Comparison of ENCODE assay signal across 27 cellular contexts in the genomic region with DNA sequence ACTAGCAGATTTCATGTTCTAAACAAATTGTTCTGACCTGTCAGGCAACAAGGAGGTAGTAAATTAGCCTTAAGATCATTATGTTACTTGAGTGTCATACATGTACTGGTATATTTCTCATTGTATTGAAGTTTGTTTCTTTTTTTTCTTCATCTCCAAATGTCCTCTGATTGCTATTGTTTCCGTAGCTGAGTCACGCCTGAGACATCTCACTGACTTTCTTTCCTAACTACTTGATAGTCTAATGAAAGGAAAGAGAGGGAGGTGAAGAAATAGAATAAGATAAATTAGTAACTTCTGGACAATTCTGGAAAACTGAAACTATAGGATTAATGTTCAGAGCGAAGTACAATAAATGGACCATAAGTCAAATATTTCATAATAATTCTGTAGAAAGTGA.
"Had no signal": no experiment of that assay in that cellular context is flagged by ENCODE, and none has a peak within 500 bp of the region (broad histone marks: within the 10 kb centered on the region; RNA-seq: fewer than 3 reads in every experiment).

No MANE protein-coding gene starts in this region.

- H3K27ac Mint-ChIP-seq: effector memory CD8-positive, alpha-beta T cell; mesothelial cell of epicardium; naive B cell; natural killer cell treated with Interleukin-12 subunit alpha and Interleukin-12 subunit beta and Interleukin-15 and Interleukin-18, amount 100 ng/mL, for 72 hours; neural progenitor cell; progenitor cell of endocrine pancreas; stimulated activated effector memory CD8-positive, alpha-beta T cell treated with anti-CD3 and anti-CD28 coated beads, Interleukin-12 subunit alpha, Interleukin-12 subunit beta, amount 100 ng/mL, for 72 hours had no signal

- H3K4me3 Mint-ChIP-seq: effector memory CD8-positive, alpha-beta T cell; mesothelial cell of epicardium; naive B cell; natural killer cell treated with Interleukin-12 subunit alpha and Interleukin-12 subunit beta and Interleukin-15 and Interleukin-18, amount 100 ng/mL, for 72 hours; neural progenitor cell; stimulated activated effector memory CD8-positive, alpha-beta T cell treated with anti-CD3 and anti-CD28 coated beads, Interleukin-12 subunit alpha, Interleukin-12 subunit beta, amount 100 ng/mL, for 72 hours had no signal

- DNase-seq: cortex of kidney; effector memory CD8-positive, alpha-beta T cell; foreskin fibroblast; gastrocnemius medialis; head of caudate nucleus; kidney; left cardiac atrium; left lung; mesenchymal stem cell; mucosa of descending colon; naive B cell; right cardiac atrium; sigmoid colon; stimulated activated CD4-positive, alpha-beta T cell treated with anti-CD3 and anti-CD28 coated beads, Interleukin-2, amount 100 ng/mL, for 24 hours; stimulated activated CD4-positive, alpha-beta T cell treated with anti-CD3 and anti-CD28 coated beads, Interleukin-4, amount 100 ng/mL, for 24 hours; stimulated activated naive CD4-positive, alpha-beta T cell treated with Interleukin-2 at 50 U/mL for 16 hours; stomach; thyroid gland; trophoblast cell had no signal

- H3K36me3 Mint-ChIP-seq: naive B cell; neural progenitor cell; stimulated activated effector memory CD8-positive, alpha-beta T cell treated with anti-CD3 and anti-CD28 coated beads, Interleukin-12 subunit alpha, Interleukin-12 subunit beta, amount 100 ng/mL, for 72 hours had no signal

- H3K27me3 ChIP-seq: gastrocnemius medialis, hepatocyte, left lung, neural progenitor cell, sigmoid colon, stomach, thyroid gland, vagina had no signal

- H3K4me1 ChIP-seq: gastrocnemius medialis, left lung, neural progenitor cell, parathyroid adenoma, sigmoid colon, stomach, thyroid gland, vagina had no signal

- H3K4me3 ChIP-seq: gastrocnemius medialis, hepatocyte, left lung, mucosa of descending colon, neural progenitor cell, sigmoid colon, stomach, thyroid gland, vagina had no signal

- H3K4me1 Mint-ChIP-seq: mesothelial cell of epicardium; naive B cell; neural progenitor cell; stimulated activated effector memory CD8-positive, alpha-beta T cell treated with anti-CD3 and anti-CD28 coated beads, Interleukin-12 subunit alpha, Interleukin-12 subunit beta, amount 100 ng/mL, for 72 hours had no signal

- H3K27ac ChIP-seq: gastrocnemius medialis, hepatocyte, left lung, neural progenitor cell, parathyroid adenoma, sigmoid colon, stomach, thyroid gland, vagina had no signal

- H3K27me3 Mint-ChIP-seq: effector memory CD8-positive, alpha-beta T cell; naive B cell; natural killer cell treated with Interleukin-12 subunit alpha and Interleukin-12 subunit beta and Interleukin-15 and Interleukin-18, amount 100 ng/mL, for 72 hours; progenitor cell of endocrine pancreas had no signal

- ATAC-seq: effector memory CD8-positive, alpha-beta T cell; gastrocnemius medialis; left cardiac atrium; left lung; mucosa of descending colon; natural killer cell treated with Interleukin-12 subunit alpha and Interleukin-12 subunit beta and Interleukin-15 and Interleukin-18, amount 100 ng/mL, for 72 hours; right cardiac atrium; stimulated activated effector memory CD8-positive, alpha-beta T cell treated with anti-CD3 and anti-CD28 coated beads, Interleukin-12 subunit alpha, Interleukin-12 subunit beta, amount 100 ng/mL, for 72 hours had no signal

- H3K9me3 ChIP-seq: gastrocnemius medialis, mucosa of descending colon, sigmoid colon, thyroid gland, vagina had no signal

- H3K36me3 ChIP-seq: gastrocnemius medialis, left lung, neural progenitor cell, sigmoid colon, stomach, thyroid gland, vagina had no signal
